In genomic region chr18:9961031-9961430, GRCh38 we compare ENCODE assay signal across 16 cellular contexts. TPM values are rescaled to one million over a fixed set of nuclear protein-coding genes. Genes with fewer than 3 reads are reported as not detected.
DNase-seq lines count a peak whose midpoint lies in the region; ATAC-seq, FAIRE-seq and TF ChIP-seq lines count a peak whose summit lies in the region.
"Had no signal": no experiment of that assay in that cellular context is flagged by ENCODE, and none has a peak within 500 bp of the region (broad histone marks: within the 10 kb centered on the region; RNA-seq: fewer than 3 reads in every experiment).

No MANE protein-coding gene starts in this region.

- H3K27me3 Mint-ChIP-seq in MCF 10A (ENCODE audit: insufficient read depth, unreplicated experiment) (no peaks in the 10 kb centered on the region), endodermal cell (ENCODE audit: insufficient read depth) (no peaks in the 10 kb centered on the region)
- H3K27me3 Mint-ChIP-seq in stimulated activated naive CD8-positive, alpha-beta T cell treated with anti-CD3 and anti-CD28 coated beads, Interleukin-15, amount 100 ng/mL, for 72 hours, result no peaks in the 10 kb centered on the region

- no peaks in the 10 kb centered on the region for H3K36me3 ChIP-seq in breast epithelium
- peaks cover 6% of the 10 kb centered on the region for H3K36me3 ChIP-seq in adipocyte (ENCODE audit: control insufficient read depth, insufficient read depth, low read length, severe bottlenecking)
- peaks cover 3% of the 10 kb centered on the region for H3K36me3 ChIP-seq in endodermal cell (ENCODE audit: control insufficient read depth, insufficient read depth, low read length)
- H3K36me3 ChIP-seq: WERI-Rb-1 had no signal

- no peak for DNase-seq in MCF 10A (ENCODE audit: unreplicated experiment)
- no peak for DNase-seq in breast epithelium (ENCODE audit: low spot score in 2 of 2)
- DNase-seq in adipocyte (ENCODE audit: low read depth), result peak; percentile 24
- peak; percentile 40 for DNase-seq in iris pigment epithelial cell (ENCODE audit: low read depth)
- no peak for DNase-seq in stimulated activated naive CD8-positive, alpha-beta T cell treated with anti-CD3 and anti-CD28 coated beads, Interleukin-15, amount 100 ng/mL, for 72 hours
- no peak for DNase-seq in endodermal cell
- DNase-seq in H54 (ENCODE audit: insufficient read length, low spot score), result no peak
- DNase-seq in NOMO-1 treated with DMSO at 0.1 percent for 48 hours (lab: John Stamatoyannopoulos, UW; ENCODE audit: unreplicated experiment), result no peak
- DNase-seq: activated T-cell treated with anti-CD3 and anti-CD28 coated beads, Interleukin-2, amount 50 U/mL, for 72 hours; cerebellar nuclear complex; NCI-H1436 treated with DMSO at 0.1 percent for 48 hours; PC-9; WERI-Rb-1 had no signal

- no peak overlapping the region for H3K4me3 ChIP-seq in breast epithelium
- H3K4me3 ChIP-seq in adipocyte (ENCODE audit: low read length), result peak overlapping the region; percentile 12
- no peak overlapping the region for H3K4me3 ChIP-seq in endodermal cell (ENCODE audit: low read length)
- H3K4me3 ChIP-seq: PC-9 had no signal

- POLR2A ChIA-PET in MCF 10A (lab: Yijun Ruan, JAX), result interaction anchor here (0.7 to 1.3 kb wide), 3 partner anchors 48 to 566 kb away, joined by 3 read pairs; partner anchors contain the start of gene VAPA

- H3K36me3 Mint-ChIP-seq in MCF 10A (ENCODE audit: insufficient read depth, unreplicated experiment) (peaks cover 30% of the 10 kb centered on the region), endodermal cell (ENCODE audit: low read depth) (peaks cover 2% of the 10 kb centered on the region)
- H3K36me3 Mint-ChIP-seq: mesothelial cell of epicardium had no signal

- TF ChIP-seq CTCF in MCF 10A (IDR thresholded peaks at IDR 0.05; ENCODE audit: unreplicated experiment), result no peak
- TF ChIP-seq CTCF in breast epithelium (IDR thresholded peaks at IDR 0.05), result no peak
- no peak for TF ChIP-seq CTCF in endodermal cell (conservative IDR thresholded peaks at IDR 0.05)

- TSS peak; percentile 2 for BruUV-seq in MCF 10A (replicated peaks; lab: Mats Ljungman, UMichigan)

- TF ChIP-seq POLR2A in breast epithelium (IDR thresholded peaks at IDR 0.05) (no peak), H54 (IDR thresholded peaks at IDR 0.05; ENCODE audit: low read depth, low read length) (no peak)

- CTCF ChIA-PET in MCF 10A (lab: Yijun Ruan, JAX), result no interaction called here

- peak overlapping the region; percentile 6 for H3K9ac ChIP-seq in adipocyte (ENCODE audit: low read length)
- no peak overlapping the region for H3K9ac ChIP-seq in endodermal cell (ENCODE audit: extremely low read depth, low read length, poor library complexity, severe bottlenecking)

- H3K27ac Mint-ChIP-seq in MCF 10A (ENCODE audit: low read depth, unreplicated experiment) (no peak overlapping the region), endodermal cell (no peak overlapping the region)
- H3K27ac Mint-ChIP-seq in stimulated activated naive CD8-positive, alpha-beta T cell treated with anti-CD3 and anti-CD28 coated beads, Interleukin-15, amount 100 ng/mL, for 72 hours, result no peak overlapping the region
- H3K27ac Mint-ChIP-seq: activated T-cell treated with anti-CD3 and anti-CD28 coated beads, Interleukin-2, amount 50 U/mL, for 72 hours; mesothelial cell of epicardium had no signal

- ATAC-seq in stimulated activated naive CD8-positive, alpha-beta T cell treated with anti-CD3 and anti-CD28 coated beads, Interleukin-15, amount 100 ng/mL, for 72 hours, result peak; percentile 31

- no peaks in the 10 kb centered on the region for H3K4me1 Mint-ChIP-seq in MCF 10A (ENCODE audit: insufficient read depth, unreplicated experiment)
- peaks cover 15% of the 10 kb centered on the region for H3K4me1 Mint-ChIP-seq in stimulated activated naive CD8-positive, alpha-beta T cell treated with anti-CD3 and anti-CD28 coated beads, Interleukin-15, amount 100 ng/mL, for 72 hours
- peaks cover 15% of the 10 kb centered on the region for H3K4me1 Mint-ChIP-seq in endodermal cell

- H3K9me3 Mint-ChIP-seq in MCF 10A (ENCODE audit: unreplicated experiment) (no peaks in the 10 kb centered on the region), endodermal cell (no peaks in the 10 kb centered on the region)
- H3K9me3 Mint-ChIP-seq in stimulated activated naive CD8-positive, alpha-beta T cell treated with anti-CD3 and anti-CD28 coated beads, Interleukin-15, amount 100 ng/mL, for 72 hours, result no peaks in the 10 kb centered on the region
- H3K9me3 Mint-ChIP-seq: activated T-cell treated with anti-CD3 and anti-CD28 coated beads, Interleukin-2, amount 50 U/mL, for 72 hours; mesothelial cell of epicardium had no signal

- no peak for FAIRE-seq in H54 (lab: Jason Lieb, UNC)
- FAIRE-seq: G401.6, HTR-8/SVneo had no signal

- intact Hi-C loops in MCF 10A (cut with micrococcal nuclease) (no loop called here), breast epithelium (cut with DNase I; ENCODE audit: low total_unique reads) (no loop called here)

- no peaks in the 10 kb centered on the region for H3K27me3 ChIP-seq in breast epithelium
- no peaks in the 10 kb centered on the region for H3K27me3 ChIP-seq in adipocyte (replicated peaks; ENCODE audit: control insufficient read depth, insufficient read depth, low read length)
- H3K27me3 ChIP-seq in endodermal cell (ENCODE audit: control insufficient read depth, insufficient read depth, low read length, poor library complexity, severe bottlenecking), result no peaks in the 10 kb centered on the region

- WGBS in endodermal cell (ENCODE audit: insufficient coverage in 1 of 2, insufficient read length in 1 of 2), 2 experiments, result 85 to 91% methylated on average over 2 to 4 of the region's 4 CpGs

- H3K4me1 ChIP-seq in breast epithelium, result no peaks in the 10 kb centered on the region
- H3K4me1 ChIP-seq in adipocyte (ENCODE audit: control insufficient read depth, insufficient read depth, low read length), result peaks cover 20% of the 10 kb centered on the region
- H3K4me1 ChIP-seq in endodermal cell (ENCODE audit: control insufficient read depth, insufficient read depth, low read length), result no peaks in the 10 kb centered on the region

- no peak overlapping the region for H3K27ac ChIP-seq in breast epithelium
- no peak overlapping the region for H3K27ac ChIP-seq in endodermal cell (ENCODE audit: low read depth, low read length)
- H3K27ac ChIP-seq: PC-9, WERI-Rb-1 had no signal

- H3K4me3 Mint-ChIP-seq in MCF 10A (ENCODE audit: unreplicated experiment) (no peak overlapping the region), endodermal cell (no peak overlapping the region)
- H3K4me3 Mint-ChIP-seq in stimulated activated naive CD8-positive, alpha-beta T cell treated with anti-CD3 and anti-CD28 coated beads, Interleukin-15, amount 100 ng/mL, for 72 hours, result no peak overlapping the region
- H3K4me3 Mint-ChIP-seq: activated T-cell treated with anti-CD3 and anti-CD28 coated beads, Interleukin-2, amount 50 U/mL, for 72 hours; mesothelial cell of epicardium had no signal

- H3K9me3 ChIP-seq in breast epithelium (no peaks in the 10 kb centered on the region), adipocyte (ENCODE audit: control insufficient read depth, low read length) (no peaks in the 10 kb centered on the region), endodermal cell (ENCODE audit: control insufficient read depth, low read length) (no peaks in the 10 kb centered on the region)

RNA-seq across cellular contexts. Expression of gene VAPA, which starts 47.2 kb away (rescaled TPM):
- total RNA-seq in MCF 10A (2022) (247 and 286 TPM in 2 replicates), breast epithelium (100 to 1,000 TPM; 235 to 263 (median 260) TPM), endodermal cell (100 to 1,000 TPM; 122 to 168 TPM)
- 166 TPM for polyA plus RNA-seq in endodermal cell (2013, experiment 1 of 2)
- 158 TPM for polyA plus RNA-seq in endodermal cell (2013, experiment 2 of 2)

Comparison
In these comparisons a context has a peak if more than half of its experiments do, and no peak if none do; other contexts are left out.
1. DNase-seq: peak in adipocyte (single experiment) and iris pigment epithelial cell (single experiment); none in MCF 10A (single experiment), breast epithelium (0 of 2), stimulated activated naive CD8-positive, alpha-beta T cell treated with anti-CD3 and anti-CD28 coated beads, Interleukin-15, amount 100 ng/mL, for 72 hours (0 of 2), endodermal cell (single experiment), H54 (single experiment) and NOMO-1 treated with DMSO at 0.1 percent for 48 hours (single experiment).